1 cellular context compared by ENCODE assay signal in the genomic region with DNA sequence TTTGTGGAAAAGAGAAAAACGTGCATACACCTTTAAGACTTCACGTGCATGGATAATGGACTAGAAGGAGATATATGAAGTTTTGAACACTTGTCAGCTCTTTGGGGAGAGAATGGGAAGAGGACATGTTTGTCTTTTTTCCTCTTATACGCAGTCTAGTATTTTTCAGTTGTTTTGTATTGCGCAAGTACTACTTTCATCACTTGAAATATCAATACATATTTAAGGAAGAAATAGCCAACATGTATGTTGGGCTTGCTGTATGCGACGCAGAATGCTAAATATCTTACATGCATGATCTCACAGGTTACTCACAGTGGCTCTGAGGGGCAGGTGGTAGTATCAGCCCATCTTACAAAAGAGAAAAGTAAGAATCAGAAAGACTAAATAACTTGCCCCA.
A peak's percentile ranks its signal among the peaks of the same experiment; 100 is the strongest.
TF ChIP-seq lines count a peak whose summit lies in the region.

No MANE protein-coding gene starts in this region.

TF ChIP-seq in K562, 482 proteins besides CTCF, POLR2A, EP300 and RAD21 (continued from another document):
- 0 out of 2 replicates have a peak, but pooled peaks have one; percentile 35 for TF ChIP-seq ZFP91 (CRISPR knock-in tag; IDR thresholded peaks at IDR 0.05)
- TF ChIP-seq MXD1 (CRISPR knock-in tag; IDR thresholded peaks at IDR 0.05; ENCODE audit: borderline replicate concordance, poor library complexity, severe bottlenecking), result no peak
